ENCODE assay signal across 18 cellular contexts in genomic region chr21:28547795-28548194, GRCh38.
DNase-seq lines count a peak whose midpoint lies in the region; FAIRE-seq and TF ChIP-seq lines count a peak whose summit lies in the region.
"Had no signal": no experiment of that assay in that cellular context is flagged by ENCODE, and none has a peak within 500 bp of the region (broad histone marks: within the 10 kb centered on the region; RNA-seq: fewer than 3 reads in every experiment).

No MANE protein-coding gene starts in this region.

- H3K9me3 ChIP-seq in MG63 (peaks cover 2% of the 10 kb centered on the region; the same call in 1 of the 2 replicates), right atrium auricular region (no peaks in the 10 kb centered on the region)

- H3K4me3 ChIP-seq in MG63, result no peak overlapping the region
- H3K4me3 ChIP-seq in fibroblast of the aortic adventitia (ENCODE audit: low read depth, low read length), result no peak overlapping the region
- H3K4me3 ChIP-seq in right atrium auricular region, result no peak overlapping the region

- DNase-seq in AG20443 (ENCODE audit: low spot score) (peak; percentile 60), MG63 (peak; percentile 6), fibroblast of the aortic adventitia (ENCODE audit: low read depth) (peak; percentile 50), urothelium cell line (ENCODE audit: low spot score) (no peak), cerebellar cortex (ENCODE audit: low spot score) (no peak), right atrium auricular region (ENCODE audit: low spot score) (no peak), COR-L47 (lab: John Stamatoyannopoulos, UW) (no peak)
- DNase-seq in stimulated activated CD8-positive, alpha-beta memory T cell treated with anti-CD3 and anti-CD28 coated beads, Interleukin-4, amount 100 ng/mL, for 48 hours, result no peak
- DNase-seq: 8988T; C1 segment of cervical spinal cord; CD4-positive, alpha-beta memory T cell; DMS153; DMS79 treated with DMSO at 0.1 percent for 48 hours; GDM1; HCEC 1CT had no signal

- no peak overlapping the region for H3K27ac ChIP-seq in right atrium auricular region
- H3K27ac ChIP-seq: HL-60 had no signal

- no peaks in the 10 kb centered on the region for H3K4me1 ChIP-seq in right atrium auricular region

- no peaks in the 10 kb centered on the region for H3K27me3 ChIP-seq in MG63
- H3K27me3 ChIP-seq in right atrium auricular region, result no peaks in the 10 kb centered on the region

- H3K36me3 ChIP-seq in MG63 (no peaks in the 10 kb centered on the region; the same call in 1 of the 2 replicates), right atrium auricular region (no peaks in the 10 kb centered on the region)

- FAIRE-seq in urothelium cell line (lab: Jason Lieb, UNC), result peak; percentile 37
- FAIRE-seq: D721Med, GM12892 had no signal

- TF ChIP-seq CTCF in fibroblast of the aortic adventitia (IDR thresholded peaks at IDR 0.05; ENCODE audit: insufficient read depth, low read length), result no peak
- no peak for TF ChIP-seq CTCF in right atrium auricular region (IDR thresholded peaks at IDR 0.05)

Comparison
In these comparisons a context has a peak if more than half of its experiments do, and no peak if none do; other contexts are left out.
1. DNase-seq: peak in AG20443 (single experiment), MG63 (single experiment) and fibroblast of the aortic adventitia (single experiment); none in urothelium cell line (single experiment), cerebellar cortex (single experiment), right atrium auricular region (single experiment), stimulated activated CD8-positive, alpha-beta memory T cell treated with anti-CD3 and anti-CD28 coated beads, Interleukin-4, amount 100 ng/mL, for 48 hours (single experiment) and COR-L47 (single experiment).